20 cellular contexts compared by ENCODE assay signal in genomic region chr19:1377176-1377964, GRCh38.
"Had no signal": no experiment of that assay in that cellular context is flagged by ENCODE, and none has a peak within 500 bp of the region (broad histone marks: within the 10 kb centered on the region; RNA-seq: fewer than 3 reads in every experiment).

No MANE protein-coding gene starts in this region.

- H3K27me3 Mint-ChIP-seq: naive thymus-derived CD4-positive, alpha-beta T cell had no signal

- FAIRE-seq: colon, endothelial cell of umbilical vein had no signal

- H3K4me3 Mint-ChIP-seq: dendritic cell treated with granulocyte-macrophage colony-stimulating factor and Interleukin-4, amounts not matched to agents 40 ng/mL and 50 ng/mL, for 4 days; naive thymus-derived CD4-positive, alpha-beta T cell; nephron progenitor cell had no signal

- H3K9me3 Mint-ChIP-seq: dendritic cell treated with granulocyte-macrophage colony-stimulating factor and Interleukin-4, amounts not matched to agents 40 ng/mL and 50 ng/mL, for 4 days; naive thymus-derived CD4-positive, alpha-beta T cell; nephron progenitor cell had no signal

- H3K9me3 ChIP-seq: psoas muscle, sigmoid colon, stomach, tibial artery, upper lobe of left lung, vagina had no signal

- H3K4me3 ChIP-seq: hepatocyte, psoas muscle, sigmoid colon, skin epidermis, stomach, tibial artery, upper lobe of left lung, vagina had no signal

- H3K4me1 ChIP-seq: tibial artery, upper lobe of left lung, vagina had no signal

- H2AFZ ChIP-seq: hepatocyte had no signal

- H3K79me2 ChIP-seq: hepatocyte had no signal

- ATAC-seq: left colon; naive thymus-derived CD4-positive, alpha-beta T cell; psoas muscle had no signal

- H3K27ac Mint-ChIP-seq: dendritic cell treated with granulocyte-macrophage colony-stimulating factor and Interleukin-4, amounts not matched to agents 40 ng/mL and 50 ng/mL, for 4 days; naive thymus-derived CD4-positive, alpha-beta T cell had no signal

- H3K27ac ChIP-seq: hepatocyte, psoas muscle, sigmoid colon, skin epidermis, stomach, tibial artery, upper lobe of left lung, vagina had no signal

- DNase-seq: erythroblast; foreskin melanocyte; head of caudate nucleus; left colon; naive thymus-derived CD4-positive, alpha-beta T cell; nephron progenitor cell; psoas muscle; retina; sigmoid colon; stimulated activated CD4-positive, alpha-beta T cell treated with anti-CD3 and anti-CD28 coated beads, Interleukin-12 subunit alpha, Interleukin-12 subunit beta, amount 100 ng/mL, for 4 hours; stimulated activated naive CD4-positive, alpha-beta T cell; stomach; tibial artery had no signal

- H3K27me3 ChIP-seq: hepatocyte, sigmoid colon, stomach, tibial artery, upper lobe of left lung, vagina had no signal

- H3K4me2 ChIP-seq: hepatocyte had no signal
